In genomic region chr1:155172732-155173477, GRCh38 we compare ENCODE assay signal across 8 cellular contexts. TPM values are rescaled to one million over a fixed set of nuclear protein-coding genes. Genes with fewer than 3 reads are reported as not detected.
DNase-seq lines count a peak whose midpoint lies in the region; ATAC-seq, FAIRE-seq and TF ChIP-seq lines count a peak whose summit lies in the region.

Gene KRTCAP2 (minus strand): TSS chr1:155173304. CDS start chr1:155173224, 80 bp downstream.

- TF ChIP-seq CTCF in WI38 (IDR thresholded peaks at IDR 0.05; ENCODE audit: low read depth, low read length) (peak; percentile 86), bronchial epithelial cell (IDR thresholded peaks at IDR 0.05; ENCODE audit: insufficient read depth, low read length, severe bottlenecking) (peak; percentile 96)

- H3K36me3 ChIP-seq in bronchial epithelial cell (ENCODE audit: control insufficient read depth, insufficient read depth, low read length): peaks cover 3% of the 10 kb centered on the region

- peak; percentile 100 for DNase-seq in AG08395 (ENCODE audit: low spot score)
- DNase-seq in NCI-H2227 treated with DMSO at 0.1 percent for 48 hours (lab: John Stamatoyannopoulos, UW): peak; percentile 97
- DNase-seq in bronchial epithelial cell (ENCODE audit: low read depth): peak; percentile 89
- DNase-seq in inferior parietal cortex (ENCODE audit: extremely low spot score): peak; percentile 97
- DNase-seq in stimulated activated CD4-positive, alpha-beta T cell treated with anti-CD3 and anti-CD28 coated beads, Interleukin-12 subunit alpha, Interleukin-12 subunit beta, amount 100 ng/mL, for 24 hours (ENCODE audit: low read depth in 2 of 2): peak; percentile 85 to 94

- H3K4me3 ChIP-seq in WI38 (ENCODE audit: low read depth, low read length) (peak within 1 kb of the TSS; percentile 76), bronchial epithelial cell (ENCODE audit: low read depth, low read length) (peak within 1 kb of the TSS; percentile 76)

- no peak for FAIRE-seq in bronchial epithelial cell (lab: Jason Lieb, UNC)

- no peaks in the 10 kb centered on the region for H3K27me3 ChIP-seq in bronchial epithelial cell (ENCODE audit: control insufficient read depth, insufficient read depth, low read length)

- ATAC-seq in GM18870 (IDR thresholded peaks at IDR 0.05; ENCODE audit: unreplicated experiment) (peak; percentile 78), HG03139 (IDR thresholded peaks at IDR 0.05; ENCODE audit: unreplicated experiment) (peak; percentile 60)

RNA-seq across cellular contexts. Expression of gene KRTCAP2, which starts in this region (rescaled TPM):
- 76.3 and 133 TPM in 2 replicates for total RNA-seq in bronchial epithelial cell

Comparison
In these comparisons a context has a peak if more than half of its experiments do, and no peak if none do; other contexts are left out.
1. Peak in every context shown above with its lines: DNase-seq, ATAC-seq and H3K4me3 ChIP-seq.